ENCODE assay signal across 8 cellular contexts in the genomic region with DNA sequence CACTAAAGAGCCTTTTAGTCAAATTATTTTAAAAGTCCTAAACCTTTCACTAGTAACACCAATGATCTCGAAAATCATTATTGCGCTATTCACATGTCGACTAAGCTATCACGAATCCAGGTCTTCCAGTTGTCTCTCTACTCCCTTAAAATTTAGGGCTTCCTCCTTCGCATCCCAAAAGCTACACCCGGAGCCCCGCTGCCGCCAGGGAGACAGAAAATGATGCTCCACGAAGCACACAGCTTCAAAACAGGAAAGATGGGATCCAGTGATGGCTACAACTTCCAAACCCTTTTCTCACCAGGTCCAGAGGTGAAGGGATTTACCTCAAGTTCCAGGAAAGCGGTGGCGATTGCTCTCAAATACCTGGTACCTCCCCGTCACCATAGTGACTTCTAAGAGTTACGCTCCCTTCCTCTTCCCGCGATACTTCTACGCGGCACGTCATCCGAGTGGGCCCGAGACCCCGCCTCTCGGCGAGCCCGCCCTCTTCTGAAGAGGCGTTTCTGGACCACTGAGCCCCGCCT. TPM values are rescaled to one million over a fixed set of nuclear protein-coding genes. Genes with fewer than 3 reads are reported as not detected.
A peak's percentile ranks its signal among the peaks of the same experiment; 100 is the strongest.
DNase-seq lines count a peak whose midpoint lies in the region; ATAC-seq and TF ChIP-seq lines count a peak whose summit lies in the region.

A gene (minus strand): TSS at position 406 of the 527 bp plus-strand sequence. CDS start 14,625 bp downstream, outside the sequence.

- no peaks in the 10 kb centered on the region for H3K36me3 ChIP-seq in cardiac muscle cell
- H3K36me3 ChIP-seq in parathyroid adenoma (ENCODE audit: control insufficient read depth, insufficient read depth, low read length) = no peaks in the 10 kb centered on the region
- no peaks in the 10 kb centered on the region for H3K36me3 ChIP-seq in tibial nerve

- no peaks in the 10 kb centered on the region for H3K27me3 ChIP-seq in cardiac muscle cell
- no peaks in the 10 kb centered on the region for H3K27me3 ChIP-seq in parathyroid adenoma (ENCODE audit: control insufficient read depth, insufficient read depth, low read length)
- H3K27me3 ChIP-seq in tibial nerve = peaks cover 0 to 4% of the 10 kb centered on the region in 2 donors

- DNase-seq in GM12864 (ENCODE audit: low read depth) (peak; percentile 88), NCI-H1436 treated with DMSO at 0.1 percent for 48 hours (lab: John Stamatoyannopoulos, UW) (peak; percentile 96), T-cell (peak; percentile 88 to 96 (median 94)), cardiac muscle cell (ENCODE audit: low read depth in 1 of 2, low spot score in 1 of 2) (peak; percentile 97), tibial nerve (ENCODE audit: low spot score in 2 of 2) (peak; percentile 89 to 93)

- peak within 1 kb of the TSS; percentile 91 to 97 (median 97) for H3K4me3 Mint-ChIP-seq in T-cell

- H3K79me2 ChIP-seq in parathyroid adenoma = peaks cover 19% of the 10 kb centered on the region

- H3K9me3 Mint-ChIP-seq in T-cell = no peaks in the 10 kb centered on the region

- H3K4me1 ChIP-seq in cardiac muscle cell (ENCODE audit: low read depth) (peaks cover 32% of the 10 kb centered on the region), parathyroid adenoma (no peaks in the 10 kb centered on the region), tibial nerve (peaks cover 0 to 34% (median 22%) of the 10 kb centered on the region in 4 donors)

- CTCF ChIA-PET in T-cell (lab: Charles Lee) = interaction anchor here (0.7 to 0.8 kb wide), 5 partner anchors 14 to 1713 kb away, joined by 6 to 11 read pairs (median 8); no protein-coding TSS in a partner anchor

- ATAC-seq in HG02840 (IDR thresholded peaks at IDR 0.05; ENCODE audit: low FRiP score, unreplicated experiment) = peak; percentile 94
- ATAC-seq in T-cell (replicated peaks in 1 of 4) = peak; percentile 95 to 98 (median 96)

- peaks cover 5% of the 10 kb centered on the region for H3K36me3 Mint-ChIP-seq in T-cell

- 0 to 1% (median 1%) methylated on average over 26 of the region's 26 CpGs for WGBS in adipose tissue, 3 donors
- 0 to 1% methylated on average over 26 of the region's 26 CpGs for WGBS in tibial nerve, 2 donors

- TF ChIP-seq CTCF in GM12864 (IDR thresholded peaks at IDR 0.05; ENCODE audit: low read depth, low read length, missing control alignments) = no peak
- no peak for TF ChIP-seq CTCF in cardiac muscle cell (IDR thresholded peaks at IDR 0.05; ENCODE audit: low read depth, low read length)
- TF ChIP-seq CTCF in parathyroid adenoma (IDR thresholded peaks at IDR 0.05) = no peak
- TF ChIP-seq CTCF in tibial nerve (IDR thresholded peaks at IDR 0.05) = no peak

- peaks cover 3 to 9% of the 10 kb centered on the region in 2 donors for H3K27me3 Mint-ChIP-seq in T-cell

- POLR2A ChIA-PET in T-cell (lab: Charles Lee) = interaction anchor here (0.7 to 1.0 kb wide), 2 partner anchors 9 kb away, joined by 3 to 8 read pairs; no protein-coding TSS in a partner anchor

- peak in 1 of 2 donors; percentile 8 for TF ChIP-seq POLR2A in tibial nerve (IDR thresholded peaks at IDR 0.05)

- peak within 1 kb of the TSS; percentile 95 for H2AFZ ChIP-seq in parathyroid adenoma

- no peak for TF ChIP-seq EP300 in tibial nerve (IDR thresholded peaks at IDR 0.05)

- no peak within 1 kb of the TSS for H3K9ac ChIP-seq in parathyroid adenoma

- H3K4me2 ChIP-seq in parathyroid adenoma (ENCODE audit: low read length) = peak within 1 kb of the TSS; percentile 72

- H3K9me3 ChIP-seq in cardiac muscle cell (ENCODE audit: low read depth) (no peaks in the 10 kb centered on the region), parathyroid adenoma (ENCODE audit: control insufficient read depth, low read length) (no peaks in the 10 kb centered on the region), tibial nerve (no peaks in the 10 kb centered on the region)

- peaks cover 46 to 56% (median 49%) of the 10 kb centered on the region in 3 donors for H3K4me1 Mint-ChIP-seq in T-cell

- H3K4me3 ChIP-seq in GM12864 (ENCODE audit: low read depth, low read length) (peak within 1 kb of the TSS; percentile 70), cardiac muscle cell (peak within 1 kb of the TSS; percentile 74), parathyroid adenoma (ENCODE audit: low read depth, low read length) (peak within 1 kb of the TSS; percentile 75), tibial nerve (peak within 1 kb of the TSS; percentile 61 to 75 (median 72))

- H3K27ac Mint-ChIP-seq in T-cell = peak within 1 kb of the TSS; percentile 99

- H3K27ac ChIP-seq in adipose tissue (ENCODE audit: low read depth, low read length) = peak within 1 kb of the TSS; percentile 23
- peak within 1 kb of the TSS; percentile 92 for H3K27ac ChIP-seq in cardiac muscle cell
- peak within 1 kb of the TSS; percentile 84 for H3K27ac ChIP-seq in parathyroid adenoma
- H3K27ac ChIP-seq in tibial nerve = peak within 1 kb of the TSS; percentile 81 to 93 (median 90)

RNA-seq across cellular contexts. Expression of the gene that starts here (rescaled TPM):
- total RNA-seq in T-cell (10 to 100 TPM; 22.5 to 34.2 (median 26.4) TPM), cardiac muscle cell (30.1 and 42.5 TPM in 2 replicates), tibial nerve (10 to 100 TPM; 19.5 to 57.5 (median 31.6) TPM)
- polyA plus RNA-seq in adipose tissue (10 to 100 TPM in 1 of 3 donors, 1 to 10 TPM in 2; 6.4 to 13.8 (median 7.4) TPM), cardiac muscle cell (24.1 and 25.0 TPM in 2 replicates)

Comparison
In these comparisons a context has a peak if more than half of its experiments do, and no peak if none do; other contexts are left out.
1. Peak in every context shown above with its lines: DNase-seq, ATAC-seq, H3K4me3 ChIP-seq and H3K27ac ChIP-seq.
2. H3K27ac ChIP-seq: peak in every context shown above with its lines; median percentile 92 in cardiac muscle cell; 90 in tibial nerve; 84 in parathyroid adenoma; 23 in adipose tissue.